In genomic region chr17:61484174-61484573, GRCh38 we compare ENCODE assay signal across 23 cellular contexts. TPM values are rescaled to one million over a fixed set of nuclear protein-coding genes. Genes with fewer than 3 reads are reported as not detected.
DNase-seq lines count a peak whose midpoint lies in the region; ATAC-seq, FAIRE-seq and TF ChIP-seq lines count a peak whose summit lies in the region.
"Had no signal": no experiment of that assay in that cellular context is flagged by ENCODE, and none has a peak within 500 bp of the region (broad histone marks: within the 10 kb centered on the region; RNA-seq: fewer than 3 reads in every experiment).

No MANE protein-coding gene starts in this region.

- no peak for ATAC-seq in SK-N-SH treated with all-trans-retinoic acid at 6 μM for 48 hours

- no peak overlapping the region for H3K4me2 ChIP-seq in SK-N-SH
- no peak overlapping the region for H3K4me2 ChIP-seq in osteoblast (ENCODE audit: insufficient read depth, low read length)
- H3K4me2 ChIP-seq: BLaER1 treated with 17β-estradiol and CSF1 and Interleukin-3, amounts not matched to agents 10 nM and 100 nM; KMS-11 had no signal

- H3K4me1 ChIP-seq in SK-N-SH (ENCODE audit: control insufficient read depth in 1 of 2, insufficient read depth in 2 of 2, low read depth in 1 of 2, low read length in 1 of 2) (peaks cover 0 to 54% of the 10 kb centered on the region in 2 experiments; a peak in 2 of 4 replicates), endodermal cell (ENCODE audit: control insufficient read depth, insufficient read depth, low read length) (no peaks in the 10 kb centered on the region), osteoblast (ENCODE audit: insufficient read depth, low read length) (peaks cover 9% of the 10 kb centered on the region)

- CTCF ChIA-PET in SK-N-SH (lab: Yijun Ruan, JAX) (interaction anchor here (0.7 to 3.7 kb wide), 10 partner anchors 7 to 338 kb away, joined by 3 to 19 read pairs (median 4); no protein-coding TSS in a partner anchor), Calu3 (lab: Charles Lee) (no interaction called here)

- H3K9ac ChIP-seq in SK-N-SH (no peak overlapping the region), endodermal cell (ENCODE audit: extremely low read depth, low read length, poor library complexity, severe bottlenecking) (no peak overlapping the region)
- H3K9ac ChIP-seq: BLaER1 treated with 17β-estradiol and CSF1 and Interleukin-3, amounts not matched to agents 10 nM and 100 nM; KMS-11 had no signal

- peak; percentile 67 for DNase-seq in SK-N-SH
- DNase-seq in NCI-H2171 (lab: John Stamatoyannopoulos, UW), result peak; percentile 90
- DNase-seq in endodermal cell, result no peak
- DNase-seq in H54 (ENCODE audit: insufficient read length, low spot score), result no peak
- DNase-seq in osteoblast (ENCODE audit: insufficient read length, low spot score, missing footprints), result no peak
- DNase-seq in Calu3, result no peak
- DNase-seq: Caco-2; CD4-positive, alpha-beta memory T cell; DMS53; GDM1; IMR-90; NCI-H1105; NCI-H1930; NCI-H774; OCI-M1; SJCRH30 had no signal

- H3K27me3 Mint-ChIP-seq in endodermal cell (ENCODE audit: insufficient read depth) (peaks cover 11% of the 10 kb centered on the region), Calu3 (ENCODE audit: unreplicated experiment) (peaks cover 18% of the 10 kb centered on the region)

- no TSS peak for BruUV-seq in Calu3 (replicated peaks; lab: Mats Ljungman, UMichigan)

- WGBS in SK-N-SH (ENCODE audit: low lambda C conversion rate), result 96% methylated on average over 5 of the region's 5 CpGs
- WGBS in endodermal cell (ENCODE audit: insufficient coverage in 1 of 2, insufficient read length in 1 of 2), 2 experiments, result 94 to 97% methylated on average over 3 to 5 of the region's 5 CpGs

- TF ChIP-seq POLR2A in H54 (IDR thresholded peaks at IDR 0.05; ENCODE audit: low read depth, low read length), result no peak

- no peaks in the 10 kb centered on the region for H3F3A ChIP-seq in SK-N-SH (replicated peaks; ENCODE audit: insufficient read depth)

- intact Hi-C loops in Calu3 (cut with micrococcal nuclease; ENCODE audit: unreplicated experiment), result no loop called here

- H3K4me3 ChIP-seq in SK-N-SH (ENCODE audit: low read depth in 2 of 2, low read length in 1 of 2) (no peak overlapping the region), endodermal cell (ENCODE audit: low read length) (no peak overlapping the region), osteoblast (ENCODE audit: insufficient read depth, low read length) (no peak overlapping the region)
- H3K4me3 ChIP-seq: BLaER1 treated with 17β-estradiol and CSF1 and Interleukin-3, amounts not matched to agents 10 nM and 100 nM; SJCRH30 had no signal

- H3K36me3 Mint-ChIP-seq in endodermal cell (ENCODE audit: low read depth) (no peaks in the 10 kb centered on the region), Calu3 (ENCODE audit: insufficient read depth, unreplicated experiment) (no peaks in the 10 kb centered on the region)
- H3K36me3 Mint-ChIP-seq: CD4-positive, alpha-beta memory T cell had no signal

- H3K79me2 ChIP-seq in SK-N-SH (ENCODE audit: insufficient read depth), result no peaks in the 10 kb centered on the region
- no peaks in the 10 kb centered on the region for H3K79me2 ChIP-seq in osteoblast (ENCODE audit: insufficient read depth, low read length)

- TF ChIP-seq CTCF in SK-N-SH (IDR thresholded peaks at IDR 0.05), result no peak
- no peak for TF ChIP-seq CTCF in endodermal cell (conservative IDR thresholded peaks at IDR 0.05)
- no peak for TF ChIP-seq CTCF in osteoblast (IDR thresholded peaks at IDR 0.05; ENCODE audit: extremely low read depth, low read depth, low read length)
- TF ChIP-seq CTCF in Calu3 (IDR thresholded peaks at IDR 0.05; ENCODE audit: unreplicated experiment), result no peak

- H4K20me1 ChIP-seq in SK-N-SH (ENCODE audit: insufficient read depth) (no peaks in the 10 kb centered on the region), osteoblast (ENCODE audit: insufficient read depth, low read length) (no peaks in the 10 kb centered on the region)
- H4K20me1 ChIP-seq: BLaER1 treated with 17β-estradiol and CSF1 and Interleukin-3, amounts not matched to agents 10 nM and 100 nM had no signal

- H3K27me3 ChIP-seq in SK-N-SH (ENCODE audit: insufficient read depth) (no peaks in the 10 kb centered on the region), endodermal cell (ENCODE audit: control insufficient read depth, insufficient read depth, low read length, poor library complexity, severe bottlenecking) (no peaks in the 10 kb centered on the region), osteoblast (ENCODE audit: insufficient read depth, low read length) (peaks cover 2% of the 10 kb centered on the region)
- H3K27me3 ChIP-seq: BLaER1 treated with 17β-estradiol and CSF1 and Interleukin-3, amounts not matched to agents 10 nM and 100 nM; SJCRH30 had no signal

- peaks cover 6% of the 10 kb centered on the region for H3K4me1 Mint-ChIP-seq in endodermal cell
- H3K4me1 Mint-ChIP-seq in Calu3 (ENCODE audit: low read depth, unreplicated experiment), result no peaks in the 10 kb centered on the region
- H3K4me1 Mint-ChIP-seq: CD4-positive, alpha-beta memory T cell had no signal

- H3K9me3 Mint-ChIP-seq in endodermal cell (no peaks in the 10 kb centered on the region), Calu3 (ENCODE audit: low read depth, unreplicated experiment) (no peaks in the 10 kb centered on the region)
- H3K9me3 Mint-ChIP-seq: CD4-positive, alpha-beta memory T cell had no signal

- TF ChIP-seq RAD21 in SK-N-SH (IDR thresholded peaks at IDR 0.05; ENCODE audit: low read length), result no peak

- no peak overlapping the region for H3K4me3 Mint-ChIP-seq in endodermal cell
- H3K4me3 Mint-ChIP-seq in Calu3 (ENCODE audit: low read depth, unreplicated experiment), result no peak overlapping the region
- H3K4me3 Mint-ChIP-seq: CD4-positive, alpha-beta memory T cell had no signal

- H3K36me3 ChIP-seq in SK-N-SH (replicated peaks in 1 of 2; ENCODE audit: control insufficient read depth in 1 of 2, insufficient read depth in 2 of 2, low read length in 1 of 2) (no peaks in the 10 kb centered on the region), endodermal cell (ENCODE audit: control insufficient read depth, insufficient read depth, low read length) (no peaks in the 10 kb centered on the region), osteoblast (ENCODE audit: insufficient read depth, low read length) (no peaks in the 10 kb centered on the region)
- H3K36me3 ChIP-seq: BLaER1 treated with 17β-estradiol and CSF1 and Interleukin-3, amounts not matched to agents 10 nM and 100 nM; SJCRH30 had no signal

- H3K9me2 ChIP-seq in SK-N-SH, result no peaks in the 10 kb centered on the region

- POLR2A ChIA-PET in SK-N-SH (lab: Yijun Ruan, JAX), result interaction anchor here (1.0 kb wide), 1 partner anchor 17 kb away, joined by 3 read pairs; no protein-coding TSS in a partner anchor

- H3K27ac Mint-ChIP-seq in endodermal cell, result no peak overlapping the region
- H3K27ac Mint-ChIP-seq in Calu3 (ENCODE audit: unreplicated experiment), result no peak overlapping the region
- H3K27ac Mint-ChIP-seq: CD4-positive, alpha-beta memory T cell had no signal

- no peaks in the 10 kb centered on the region for H3K9me3 ChIP-seq in SK-N-SH
- H3K9me3 ChIP-seq in endodermal cell (ENCODE audit: control insufficient read depth, low read length), result no peaks in the 10 kb centered on the region
- no peaks in the 10 kb centered on the region for H3K9me3 ChIP-seq in osteoblast (ENCODE audit: low read depth, low read length)
- H3K9me3 ChIP-seq: BLaER1 treated with 17β-estradiol and CSF1 and Interleukin-3, amounts not matched to agents 10 nM and 100 nM; Caco-2; SJCRH30 had no signal

- no peak overlapping the region for H2AFZ ChIP-seq in SK-N-SH (ENCODE audit: low read depth)
- no peak overlapping the region for H2AFZ ChIP-seq in osteoblast (ENCODE audit: low read length)

- H3K27ac ChIP-seq in SK-N-SH (ENCODE audit: low read depth in 2 of 2, low read length in 1 of 2) (peak overlapping the region in 1 of 2 experiments; percentile 80; a peak in 2 of 4 replicates), endodermal cell (ENCODE audit: low read depth, low read length) (peak overlapping the region; percentile 38), osteoblast (ENCODE audit: low read depth, low read length) (no peak overlapping the region)
- H3K27ac ChIP-seq: BLaER1 treated with 17β-estradiol and CSF1 and Interleukin-3, amounts not matched to agents 10 nM and 100 nM; KMS-11; SJCRH30 had no signal

- no peak for FAIRE-seq in H54 (lab: Jason Lieb, UNC)
- FAIRE-seq: GM19239, H1, RCC 7860 had no signal

- TF ChIP-seq EP300 in SK-N-SH (IDR thresholded peaks at IDR 0.05; ENCODE audit: borderline replicate concordance in 1 of 2, low read depth in 1 of 2, low read length in 1 of 2), result peak in 1 of 2 experiments; percentile 54; a peak in 1 of 4 replicates

TF ChIP-seq in SK-N-SH, 30 proteins besides CTCF, POLR2A, EP300 and RAD21 (continues in another document):
- TF ChIP-seq MEF2A (IDR thresholded peaks at IDR 0.05; ENCODE audit: borderline replicate concordance, low read depth), result no peak
- no peak for TF ChIP-seq YY1 (IDR thresholded peaks at IDR 0.05; ENCODE audit: low read depth)
- no peak for TF ChIP-seq TEAD4 (IDR thresholded peaks at IDR 0.05; ENCODE audit: borderline replicate concordance, insufficient read depth)
- no peak for TF ChIP-seq EZH2phosphoT487 (IDR thresholded peaks at IDR 0.05; ENCODE audit: borderline replicate concordance, low read depth)
- TF ChIP-seq RCOR1 (IDR thresholded peaks at IDR 0.05; ENCODE audit: low read length), result 0 out of 2 replicates have a peak, but pooled peaks have one; percentile 12

TF ChIP-seq in SK-N-SH treated with all-trans-retinoic acid at 6 μM for 48 hours, 23 proteins besides CTCF, POLR2A, EP300 and RAD21 (continues in another document):
- TF ChIP-seq CREB5 (CRISPR knock-in tag; IDR thresholded peaks at IDR 0.05; ENCODE audit: low read depth), result no peak
- TF ChIP-seq ZNF565 (CRISPR knock-in tag; conservative IDR thresholded peaks at IDR 0.05; ENCODE audit: low read depth), result no peak

RNA-seq across cellular contexts. Expression of gene TBX4, which starts 32.0 kb away (rescaled TPM):
- polyA plus RNA-seq in SK-N-SH (2012; rRNA removed), result 0.02 and 0.05 TPM in 2 replicates
- polyA plus RNA-seq in SK-N-SH (2012; cell fraction: cytosol; rRNA removed), result 0.05 and 0.19 TPM in 2 replicates
- 0.45 and 0.75 TPM in 2 replicates for polyA plus RNA-seq in SK-N-SH (2012; cell fraction: nucleus; rRNA removed)
- total RNA-seq in endodermal cell (not detected), osteoblast (0.59 TPM in 1 of 2 replicates, not detected in the other), Calu3 (2022) (not detected in 2 replicates)
- polyA plus RNA-seq in endodermal cell (2013, experiment 1 of 2), result 1.5 TPM
- polyA plus RNA-seq in endodermal cell (2013, experiment 2 of 2), result 1.4 TPM
- total RNA-seq: CD4-positive, alpha-beta memory T cell; H1; IMR-90; T-helper 1 cell treated with Interleukin-12 subunit alpha and Interleukin-12 subunit beta and Interleukin-4 antibody, amounts not matched to agents 30 ng/mL and 1 ng/mL, for 36 hours had no signal
- polyA plus RNA-seq: CD4-positive, alpha-beta memory T cell had no signal

Comparison
In these comparisons a context has a peak if more than half of its experiments do, and no peak if none do; other contexts are left out.
1. DNase-seq: peak in SK-N-SH (single experiment) and NCI-H2171 (single experiment); none in endodermal cell (single experiment), H54 (single experiment), osteoblast (single experiment) and Calu3 (single experiment).